In the genomic region with DNA sequence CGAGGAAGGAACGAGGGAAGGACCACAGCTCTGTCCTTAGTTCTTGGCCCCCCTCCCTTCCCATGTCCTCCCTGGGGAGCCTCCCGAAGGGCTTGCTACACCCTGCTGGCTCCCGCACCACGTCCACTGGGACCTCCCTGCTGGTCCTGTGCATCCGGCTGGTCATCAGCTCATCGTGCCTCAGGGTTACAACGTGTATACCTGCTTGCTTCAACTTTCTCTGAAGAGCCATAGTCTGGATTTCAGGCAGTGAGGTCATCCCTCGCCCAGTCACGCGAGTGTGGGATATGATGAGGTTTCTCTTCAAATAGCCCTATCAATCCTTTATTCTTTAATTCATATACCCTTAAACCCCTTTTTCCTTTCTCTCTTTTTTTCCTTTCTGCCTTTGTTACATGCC, we compare ENCODE assay signal across 31 cellular contexts. TPM values are rescaled to one million over a fixed set of nuclear protein-coding genes. Genes with fewer than 3 reads are reported as not detected.
"Had no signal": no experiment of that assay in that cellular context is flagged by ENCODE, and none has a peak within 500 bp of the region (broad histone marks: within the 10 kb centered on the region; RNA-seq: fewer than 3 reads in every experiment).

No MANE protein-coding gene starts in this region.

- H3K36me3 ChIP-seq: breast epithelium, cardiac muscle cell, colonic mucosa, esophagus squamous epithelium, gastroesophageal sphincter, heart right ventricle had no signal

- H3K27me3 ChIP-seq: breast epithelium, cardiac muscle cell, colonic mucosa had no signal

- H3K27me3 Mint-ChIP-seq: brain had no signal

- H3K9me3 Mint-ChIP-seq: activated CD4-positive, alpha-beta memory T cell treated with anti-CD3 and anti-CD28 coated beads, Interleukin-2, amount 10 ng/mL, durations not matched to agents 7 days and 5 days; activated CD4-positive, alpha-beta T cell treated with anti-CD3 and anti-CD28 coated beads, Interleukin-2, amount 10 ng/mL, durations not matched to agents 7 days and 5 days; activated T-cell treated with anti-CD3 and anti-CD28 coated beads, Interleukin-2, amount 50 U/mL, for 4 hours; activated T-helper 17 cell treated with anti-CD3 and anti-CD28 coated beads, Interleukin-2, amount 50 U/mL, for 72 hours had no signal

- H3K27ac Mint-ChIP-seq: activated CD4-positive, alpha-beta memory T cell treated with anti-CD3 and anti-CD28 coated beads, Interleukin-2, amount 10 ng/mL, durations not matched to agents 7 days and 5 days; activated CD4-positive, alpha-beta T cell treated with anti-CD3 and anti-CD28 coated beads, Interleukin-2, amount 10 ng/mL, durations not matched to agents 7 days and 5 days; activated naive CD8-positive, alpha-beta T cell; activated T-helper 17 cell treated with anti-CD3 and anti-CD28 coated beads, Interleukin-2, amount 50 U/mL, for 72 hours had no signal

- H3K4me1 ChIP-seq: breast epithelium, colonic mucosa, esophagus squamous epithelium, gastroesophageal sphincter, heart right ventricle had no signal

- DNase-seq: activated CD4-positive, alpha-beta memory T cell treated with anti-CD3 and anti-CD28 coated beads, Interleukin-2, amount 10 ng/mL, durations not matched to agents 7 days and 5 days; activated CD4-positive, alpha-beta T cell treated with anti-CD3 and anti-CD28 coated beads for 1 hour; activated CD4-positive, alpha-beta T cell treated with anti-CD3 and anti-CD28 coated beads for 4 hours; activated CD4-positive, alpha-beta T cell treated with anti-CD3 and anti-CD28 coated beads, Interleukin-2, amount 10 ng/mL, durations not matched to agents 7 days and 5 days; activated CD4-positive, alpha-beta T cell treated with anti-CD3 and anti-CD28 coated beads, Interleukin-2, amount 50 U/mL, for 4 hours; activated CD8-positive, alpha-beta memory T cell treated with anti-CD3 and anti-CD28 coated beads for 24 hours; activated effector memory CD4-positive, alpha-beta T cell treated with Interleukin-2 at 50 U/mL for 16 hours; activated gamma-delta T cell treated with Interleukin-2 at 50 U/mL for 16 hours; activated naive CD4-positive, alpha-beta T cell treated with anti-CD3 and anti-CD28 coated beads, Interleukin-2, amount 50 U/mL, for 16 hours; activated naive CD4-positive, alpha-beta T cell treated with Interleukin-2 at 50 U/mL for 16 hours; activated T-cell treated with anti-CD3 and anti-CD28 coated beads, Interleukin-2, amount 50 U/mL, for 4 hours; amniotic stem cell; anterior cingulate cortex; central memory CD4-positive, alpha-beta T cell; cerebellar nuclear complex; colonic mucosa; effector CD8-positive, alpha-beta T cell; esophagus squamous epithelium; foreskin melanocyte; heart right ventricle; T-helper 2 cell had no signal

- ATAC-seq: activated T-cell treated with anti-CD3 and anti-CD28 coated beads, Interleukin-2, amount 50 U/mL, for 4 hours; activated T-helper 17 cell treated with anti-CD3 and anti-CD28 coated beads, Interleukin-2, amount 50 U/mL, for 72 hours; gastroesophageal sphincter; heart right ventricle had no signal

- H3K4me1 Mint-ChIP-seq: activated T-helper 17 cell treated with anti-CD3 and anti-CD28 coated beads, Interleukin-2, amount 50 U/mL, for 72 hours had no signal

- H3K4me3 ChIP-seq: breast epithelium, cardiac muscle cell, colonic mucosa, esophagus squamous epithelium, gastroesophageal sphincter, heart right ventricle had no signal

- H3K36me3 Mint-ChIP-seq: activated naive CD8-positive, alpha-beta T cell; brain had no signal

- H3K4me3 Mint-ChIP-seq: activated CD4-positive, alpha-beta memory T cell treated with anti-CD3 and anti-CD28 coated beads, Interleukin-2, amount 10 ng/mL, durations not matched to agents 7 days and 5 days; activated CD4-positive, alpha-beta T cell treated with anti-CD3 and anti-CD28 coated beads, Interleukin-2, amount 10 ng/mL, durations not matched to agents 7 days and 5 days; activated naive CD8-positive, alpha-beta T cell; activated T-cell treated with anti-CD3 and anti-CD28 coated beads, Interleukin-2, amount 50 U/mL, for 4 hours; activated T-helper 17 cell treated with anti-CD3 and anti-CD28 coated beads, Interleukin-2, amount 50 U/mL, for 72 hours; brain had no signal

- FAIRE-seq: endometrium, endothelial cell of umbilical vein had no signal

- H3K9me3 ChIP-seq: breast epithelium, colonic mucosa, esophagus squamous epithelium, gastroesophageal sphincter, heart right ventricle had no signal

- H3K27ac ChIP-seq: breast epithelium, cardiac muscle cell, colonic mucosa, epithelial cell of prostate, esophagus squamous epithelium, gastroesophageal sphincter, heart right ventricle had no signal

RNA-seq across cellular contexts. Expression of a gene that starts 21.5 kb away (rescaled TPM):
- total RNA-seq: endothelial cell of umbilical vein, fibroblast of villous mesenchyme had no signal
